1 cellular context compared by ENCODE assay signal in genomic region chr14:35398095-35398584, GRCh38.
A peak's percentile ranks its signal among the peaks of the same experiment; 100 is the strongest.
TF ChIP-seq lines count a peak whose summit lies in the region.

No MANE protein-coding gene starts in this region.

TF ChIP-seq in GM12878, 131 proteins besides CTCF, POLR2A, EP300 and RAD21 (continued from another document):
- no peak for TF ChIP-seq NR2F1 (conservative IDR thresholded peaks at IDR 0.05)
- no peak for TF ChIP-seq CBFB (IDR thresholded peaks at IDR 0.05; ENCODE audit: low read depth)
- TF ChIP-seq IKZF2 (IDR thresholded peaks at IDR 0.05), result peak; percentile 62 to 76
- no peak for TF ChIP-seq HDAC2 (IDR thresholded peaks at IDR 0.05)
- no peak for TF ChIP-seq NRF1 (conservative IDR thresholded peaks at IDR 0.05; ENCODE audit: low read depth, low read length)
TF ChIP-seq in GM12878: peak in this region for 5.
